In the genomic region with DNA sequence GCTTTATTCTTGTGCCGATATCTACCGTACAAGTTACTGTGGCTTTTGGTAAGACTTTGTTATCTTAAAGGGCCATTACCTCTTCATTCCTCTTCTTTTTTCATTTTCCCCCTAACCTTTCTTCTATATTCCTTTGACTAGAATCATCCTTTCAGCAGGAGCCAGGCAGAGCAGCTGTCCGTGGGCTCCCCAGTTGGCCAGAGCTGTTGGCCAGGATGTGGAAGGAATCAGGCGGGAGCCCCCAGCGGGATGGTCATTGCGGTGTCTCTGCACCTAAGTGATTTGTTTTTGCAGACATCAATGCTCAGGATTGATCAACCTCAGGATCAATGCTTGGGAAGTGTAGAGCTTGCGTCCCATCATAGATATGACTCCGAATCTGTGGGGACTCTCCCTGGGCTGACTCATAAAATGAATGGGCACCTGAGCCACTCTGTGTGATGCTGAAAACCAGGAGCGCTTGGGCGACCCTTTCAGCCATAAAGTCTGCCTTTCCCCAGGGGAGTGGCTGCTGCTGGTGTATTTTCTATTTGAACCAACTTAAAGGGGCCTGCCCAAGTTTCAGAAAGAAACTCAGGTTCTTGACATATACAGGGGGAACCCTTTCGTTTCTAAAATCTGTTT, we compare ENCODE assay signal across 16 cellular contexts. TPM values are rescaled to one million over a fixed set of nuclear protein-coding genes. Genes with fewer than 3 reads are reported as not detected.
"Had no signal": no experiment of that assay in that cellular context is flagged by ENCODE, and none has a peak within 500 bp of the region (broad histone marks: within the 10 kb centered on the region; RNA-seq: fewer than 3 reads in every experiment).

No MANE protein-coding gene starts in this region.

- H3K4me3 Mint-ChIP-seq: immature natural killer cell; stimulated activated effector memory CD8-positive, alpha-beta T cell treated with anti-CD3 and anti-CD28 coated beads, Interleukin-12 subunit alpha, Interleukin-12 subunit beta, amount 100 ng/mL, for 72 hours; T-helper 1 cell treated with Interleukin-12 subunit alpha and Interleukin-12 subunit beta and Interleukin-4 antibody, amounts not matched to agents 30 μg/mL and 1 μg/mL, for 36 hours had no signal

- H3K27ac ChIP-seq: heart left ventricle, ovary, tibial artery, vagina had no signal

- H3K4me1 ChIP-seq: heart left ventricle, tibial artery, vagina had no signal

- H3K9me3 ChIP-seq: heart left ventricle, ovary, tibial artery, vagina had no signal

- H3K4me3 ChIP-seq: heart left ventricle, ovary, tibial artery, vagina had no signal

- DNase-seq: activated CD4-positive, alpha-beta T cell treated with anti-CD3 and anti-CD28 coated beads for 48 hours; activated CD8-positive, alpha-beta memory T cell treated with anti-CD3 and anti-CD28 coated beads, Interleukin-2, amount 50 U/mL, for 48 hours; anterior cingulate cortex; dermis blood vessel endothelial cell; heart left ventricle; immature natural killer cell; ovary had no signal

- H3K36me3 Mint-ChIP-seq: activated naive CD4-positive, alpha-beta T cell treated with anti-CD3 and anti-CD28 coated beads, Interleukin-2, amount 50 U/mL, for 72 hours; stimulated activated effector memory CD8-positive, alpha-beta T cell treated with anti-CD3 and anti-CD28 coated beads, Interleukin-12 subunit alpha, Interleukin-12 subunit beta, amount 100 ng/mL, for 72 hours had no signal

- ATAC-seq: heart left ventricle; stimulated activated effector memory CD8-positive, alpha-beta T cell treated with anti-CD3 and anti-CD28 coated beads, Interleukin-12 subunit alpha, Interleukin-12 subunit beta, amount 100 ng/mL, for 72 hours had no signal

- H3K27ac Mint-ChIP-seq: activated naive CD4-positive, alpha-beta T cell treated with anti-CD3 and anti-CD28 coated beads, Interleukin-2, amount 50 U/mL, for 72 hours; stimulated activated effector memory CD8-positive, alpha-beta T cell treated with anti-CD3 and anti-CD28 coated beads, Interleukin-12 subunit alpha, Interleukin-12 subunit beta, amount 100 ng/mL, for 72 hours; T-helper 1 cell treated with Interleukin-12 subunit alpha and Interleukin-12 subunit beta and Interleukin-4 antibody, amounts not matched to agents 30 μg/mL and 1 μg/mL, for 36 hours had no signal

- H3K36me3 ChIP-seq: heart left ventricle, ovary, tibial artery, vagina had no signal

- H3K9me3 Mint-ChIP-seq: activated naive CD4-positive, alpha-beta T cell treated with anti-CD3 and anti-CD28 coated beads, Interleukin-2, amount 50 U/mL, for 72 hours; stimulated activated effector memory CD8-positive, alpha-beta T cell treated with anti-CD3 and anti-CD28 coated beads, Interleukin-12 subunit alpha, Interleukin-12 subunit beta, amount 100 ng/mL, for 72 hours; T-helper 1 cell treated with Interleukin-12 subunit alpha and Interleukin-12 subunit beta and Interleukin-4 antibody, amounts not matched to agents 30 μg/mL and 1 μg/mL, for 36 hours had no signal

- H3K27me3 ChIP-seq: ovary, tibial artery, vagina had no signal

RNA-seq across cellular contexts. Expression of gene GOLGA6L7, which starts 59.0 kb away (rescaled TPM):
- total RNA-seq: activated naive CD4-positive, alpha-beta T cell treated with anti-CD3 and anti-CD28 coated beads, Interleukin-2, amount 50 U/mL, for 72 hours; cerebellum; dermis blood vessel endothelial cell; epithelial cell of proximal tubule; frontal cortex; heart left ventricle; lower leg skin; ovary; vagina had no signal
